9 cellular contexts compared by ENCODE assay signal in the genomic region with DNA sequence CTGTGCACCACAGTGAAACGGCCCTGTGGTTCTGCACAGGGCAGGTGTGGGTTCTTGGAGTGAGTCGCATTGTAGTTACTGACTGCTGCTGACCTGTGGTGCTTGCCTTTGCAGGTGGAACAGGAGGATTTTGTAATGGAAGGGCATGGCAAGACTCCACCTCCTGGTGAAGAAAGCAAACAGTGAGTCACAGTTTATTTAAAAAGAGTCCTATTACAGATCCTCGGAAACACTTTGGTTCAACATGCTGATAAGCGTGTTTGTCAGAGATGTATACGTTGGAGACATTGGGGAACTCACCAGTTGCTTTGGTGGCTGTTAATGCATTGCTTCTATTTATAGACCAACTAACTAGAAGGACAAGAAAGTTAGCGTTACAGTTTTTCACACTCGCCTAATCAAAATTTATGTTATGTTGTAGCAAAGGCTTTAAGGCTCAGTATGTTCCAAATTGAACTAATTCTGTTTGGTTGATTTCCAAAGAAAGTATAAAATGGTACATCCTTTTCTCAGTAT. TPM values are rescaled to one million over a fixed set of nuclear protein-coding genes. Genes with fewer than 3 reads are reported as not detected.
DNase-seq lines count a peak whose midpoint lies in the region; ATAC-seq, FAIRE-seq and TF ChIP-seq lines count a peak whose summit lies in the region.
"Had no signal": no experiment of that assay in that cellular context is flagged by ENCODE, and none has a peak within 500 bp of the region (broad histone marks: within the 10 kb centered on the region; RNA-seq: fewer than 3 reads in every experiment).

No MANE protein-coding gene starts in this region.

- DNase-seq in GM12891 (ENCODE audit: insufficient read length, low spot score) (no peak), NCI-H146 treated with DMSO at 0.1 percent for 48 hours (lab: John Stamatoyannopoulos, UW; ENCODE audit: unreplicated experiment) (peak; percentile 92), iPS-NIHi7 (ENCODE audit: extremely low spot score) (peak; percentile 71), aorta (no peak)
- DNase-seq in activated CD8-positive, alpha-beta T cell treated with anti-CD3 and anti-CD28 coated beads for 36 hours = peak; percentile 32
- DNase-seq in activated CD4-positive, CD25-positive, alpha-beta regulatory T cell (lab: John Stamatoyannopoulos, UW) = no peak
- DNase-seq in stimulated activated naive CD4-positive, alpha-beta T cell (lab: John Stamatoyannopoulos, UW) = no peak

- no peaks in the 10 kb centered on the region for H3K27me3 ChIP-seq in aorta (ENCODE audit: control insufficient read depth in 1 of 2, insufficient read depth in 2 of 2, low read length in 1 of 2)

- no peaks in the 10 kb centered on the region for H3K36me3 ChIP-seq in aorta (ENCODE audit: control insufficient read depth in 1 of 2, insufficient read depth in 2 of 2, low read length in 1 of 2)

- H3K4me3 Mint-ChIP-seq in activated CD8-positive, alpha-beta T cell treated with anti-CD3 and anti-CD28 coated beads for 36 hours = no peak overlapping the region
- H3K4me3 Mint-ChIP-seq: neural crest cell had no signal

- ATAC-seq in activated CD8-positive, alpha-beta T cell treated with anti-CD3 and anti-CD28 coated beads for 36 hours = peak; percentile 78
- peak; percentile 67 for ATAC-seq in aorta (ENCODE audit: low FRiP score)
- ATAC-seq in HG03571 (IDR thresholded peaks at IDR 0.05; ENCODE audit: unreplicated experiment) = no peak

- POLR2A ChIA-PET in activated CD8-positive, alpha-beta T cell treated with anti-CD3 and anti-CD28 coated beads for 36 hours (lab: Charles Lee) = interaction anchor here (1.2 kb wide), 1 partner anchor 37 kb away, joined by 4 read pairs; no protein-coding TSS in a partner anchor

- H3K27me3 Mint-ChIP-seq in activated CD8-positive, alpha-beta T cell treated with anti-CD3 and anti-CD28 coated beads for 36 hours = no peaks in the 10 kb centered on the region

- intact Hi-C loops in activated CD8-positive, alpha-beta T cell treated with anti-CD3 and anti-CD28 coated beads for 36 hours (cut with micrococcal nuclease) = no loop called here
- intact Hi-C loops in aorta (cut with DNase I) = loop anchor here in 1 of 2 donors (10.0 kb wide), 1 partner anchor 101 kb away; no protein-coding TSS in a partner anchor

- no peak overlapping the region for H3K4me3 ChIP-seq in aorta (ENCODE audit: low read length in 2 of 2)

- TF ChIP-seq CTCF in activated CD8-positive, alpha-beta T cell treated with anti-CD3 and anti-CD28 coated beads for 36 hours (IDR thresholded peaks at IDR 0.05) = no peak

- H3K4me1 ChIP-seq in aorta (ENCODE audit: control insufficient read depth in 1 of 2, insufficient read depth in 2 of 2, low read length in 2 of 2) = peaks cover 0 to 6% of the 10 kb centered on the region in 2 donors

- CTCF ChIA-PET in activated CD8-positive, alpha-beta T cell treated with anti-CD3 and anti-CD28 coated beads for 36 hours (lab: Charles Lee) = no interaction called here

- H3K27ac Mint-ChIP-seq in activated CD8-positive, alpha-beta T cell treated with anti-CD3 and anti-CD28 coated beads for 36 hours = peak overlapping the region; percentile 62

- H3K9me3 Mint-ChIP-seq in activated CD8-positive, alpha-beta T cell treated with anti-CD3 and anti-CD28 coated beads for 36 hours = no peaks in the 10 kb centered on the region
- H3K9me3 Mint-ChIP-seq: neural crest cell had no signal

- WGBS in aorta, 2 donors = 21 to 24% methylated on average over 7 of the region's 7 CpGs

- H3K27ac ChIP-seq in aorta (ENCODE audit: low read depth in 1 of 2, low read length in 2 of 2) = peak overlapping the region in 1 of 2 donors; percentile 75

- FAIRE-seq in GM12891 (lab: Jason Lieb, UNC) = peak; percentile 43

- H3K4me1 Mint-ChIP-seq in activated CD8-positive, alpha-beta T cell treated with anti-CD3 and anti-CD28 coated beads for 36 hours (ENCODE audit: low read depth) = peaks cover 12% of the 10 kb centered on the region
- H3K4me1 Mint-ChIP-seq: neural crest cell had no signal

- TF ChIP-seq POLR2A in GM12891 (IDR thresholded peaks at IDR 0.05; ENCODE audit: low read depth, low read length) = no peak

- no peaks in the 10 kb centered on the region for H3K36me3 Mint-ChIP-seq in activated CD8-positive, alpha-beta T cell treated with anti-CD3 and anti-CD28 coated beads for 36 hours (ENCODE audit: low read depth)

- H3K9me3 ChIP-seq in aorta (ENCODE audit: control insufficient read depth, low read length) = no peaks in the 10 kb centered on the region

TF ChIP-seq in GM12891, 5 proteins besides CTCF, POLR2A, EP300 and RAD21:
- no peak for TF ChIP-seq TAF1 (IDR thresholded peaks at IDR 0.05; ENCODE audit: low read depth, low read length)
- no peak for TF ChIP-seq POLR2AphosphoS5 (IDR thresholded peaks at IDR 0.05; ENCODE audit: low read depth, low read length)
- TF ChIP-seq POU2F2 (IDR thresholded peaks at IDR 0.05; ENCODE audit: low read depth, low read length) = no peak
- TF ChIP-seq SPI1 (IDR thresholded peaks at IDR 0.05; ENCODE audit: low read depth, low read length) = no peak

RNA-seq across cellular contexts. Expression of a gene that starts 21.7 kb away (rescaled TPM):
- polyA plus RNA-seq in GM12891 (2012; ENCODE audit: low read depth, missing spikeins) = 6.6 TPM
- 10 to 100 TPM; 42.6 to 45.2 TPM for total RNA-seq in activated CD8-positive, alpha-beta T cell treated with anti-CD3 and anti-CD28 coated beads for 36 hours
- 10 to 100 TPM; 81.8 to 85.0 TPM for total RNA-seq in aorta
- polyA plus RNA-seq in aorta = 10 to 100 TPM in 1 of 2 donors, 1 to 10 TPM in 1; 2.0 to 10.1 TPM

Comparison
In these comparisons a context has a peak if more than half of its experiments do, and no peak if none do; other contexts are left out.
1. DNase-seq: peak in NCI-H146 treated with DMSO at 0.1 percent for 48 hours (single experiment), activated CD8-positive, alpha-beta T cell treated with anti-CD3 and anti-CD28 coated beads for 36 hours (single experiment) and iPS-NIHi7 (single experiment); none in GM12891 (single experiment), aorta (0 of 2), activated CD4-positive, CD25-positive, alpha-beta regulatory T cell (0 of 4) and stimulated activated naive CD4-positive, alpha-beta T cell (0 of 6).